ENCODE assay signal across 8 cellular contexts in genomic region chr19:13024958-13025653, GRCh38. TPM values are rescaled to one million over a fixed set of nuclear protein-coding genes. Genes with fewer than 3 reads are reported as not detected.
A peak's percentile ranks its signal among the peaks of the same experiment; 100 is the strongest.
DNase-seq lines count a peak whose midpoint lies in the region; ATAC-seq and TF ChIP-seq lines count a peak whose summit lies in the region.

No MANE protein-coding gene starts in this region.

- H3K27me3 ChIP-seq in mammary epithelial cell (ENCODE audit: insufficient read depth, low read length) (no peaks in the 10 kb centered on the region), mesenchymal stem cell (ENCODE audit: control insufficient read depth in 1 of 2, insufficient read depth in 1 of 2, low read length in 2 of 2) (peaks cover 0 to 85% of the 10 kb centered on the region in 2 experiments), upper lobe of left lung (no peaks in the 10 kb centered on the region)

- no peak overlapping the region for H2BK120ac ChIP-seq in mesenchymal stem cell (ENCODE audit: low read depth, low read length)

- no peak overlapping the region for H2AK5ac ChIP-seq in mesenchymal stem cell (ENCODE audit: low read length, severe bottlenecking)

- H3K14ac ChIP-seq in mesenchymal stem cell (ENCODE audit: low read length in 2 of 2), result no peak overlapping the region

- DNase-seq in NCI-H748 (lab: John Stamatoyannopoulos, UW; ENCODE audit: unreplicated experiment), result peak; percentile 53
- DNase-seq in NCI-H748 treated with DMSO at 0.1 percent for 48 hours (lab: John Stamatoyannopoulos, UW), result no peak
- DNase-seq in mammary epithelial cell, result peak; percentile 56
- no peak for DNase-seq in mesenchymal stem cell
- DNase-seq in upper lobe of left lung, result peak; percentile 62 to 84
- DNase-seq in T-helper 1 cell, result no peak
- DNase-seq in erythroblast (lab: John Stamatoyannopoulos, UW), result no peak

- dilution Hi-C loops in mammary epithelial cell (cut with HindIII; ENCODE audit: low sequenced_read_pairs), result loop anchor here (5.0 kb wide), 2 partner anchors 37 to 93 kb away; partner anchors contain the start of gene FARSA

- no peak overlapping the region for H3K4ac ChIP-seq in mesenchymal stem cell (ENCODE audit: low read depth in 1 of 2, low read length in 2 of 2)

- no peak overlapping the region for H2BK15ac ChIP-seq in mesenchymal stem cell (ENCODE audit: low read depth, poor library complexity, severe bottlenecking)

- H3K4me2 ChIP-seq in mammary epithelial cell (ENCODE audit: insufficient read depth, low read depth, low read length), result peak overlapping the region; percentile 99
- peak overlapping the region; percentile 8 for H3K4me2 ChIP-seq in mesenchymal stem cell (ENCODE audit: low read length, poor library complexity, severe bottlenecking)

- no peaks in the 10 kb centered on the region for H4K20me1 ChIP-seq in mammary epithelial cell (ENCODE audit: insufficient read depth, low read length)

- H2BK12ac ChIP-seq in mesenchymal stem cell (ENCODE audit: low read length in 2 of 2), result no peak overlapping the region

- TF ChIP-seq EP300 in upper lobe of left lung (IDR thresholded peaks at IDR 0.05), result no peak

- TF ChIP-seq CTCF in mammary epithelial cell (conservative IDR thresholded peaks at IDR 0.05 in 1 of 2, IDR thresholded peaks at IDR 0.05 in 1 of 2; ENCODE audit: extremely low read depth in 1 of 2, insufficient read depth in 1 of 2, low read depth in 1 of 2, low read length in 2 of 2) (peak in 1 of 2 donors; percentile 3), upper lobe of left lung (IDR thresholded peaks at IDR 0.05) (peak in 2 of 6 experiments; percentile 13 to 29)

- no peak overlapping the region for H3K18ac ChIP-seq in mesenchymal stem cell (ENCODE audit: low read depth in 1 of 2, low read length in 2 of 2)

- TSS peak; percentile 54 for BruUV-seq in mammary epithelial cell (replicated peaks; lab: Mats Ljungman, UMichigan)

- ATAC-seq in upper lobe of left lung (ENCODE audit: low FRiP score in 2 of 2) (no peak), HG03571 (IDR thresholded peaks at IDR 0.05; ENCODE audit: unreplicated experiment) (no peak)

- H4K91ac ChIP-seq in mesenchymal stem cell (ENCODE audit: low read length), result no peak overlapping the region

- TF ChIP-seq POLR2A in upper lobe of left lung (IDR thresholded peaks at IDR 0.05), result peak in 1 of 4 donors; percentile 43
- TF ChIP-seq POLR2A in erythroblast (IDR thresholded peaks at IDR 0.05; ENCODE audit: low read length), result no peak

- H3K23ac ChIP-seq in mesenchymal stem cell (ENCODE audit: low read length in 2 of 2), result peak overlapping the region in 1 of 2 experiments; percentile 75

- peaks cover 85% of the 10 kb centered on the region for H3K79me2 ChIP-seq in mammary epithelial cell (ENCODE audit: insufficient read depth, low read length)

- no peaks in the 10 kb centered on the region for H3K79me1 ChIP-seq in mesenchymal stem cell (replicated peaks; ENCODE audit: low read length, poor library complexity, severe bottlenecking)

- H3K27ac ChIP-seq in mammary epithelial cell (ENCODE audit: insufficient read depth, low read depth, low read length) (peak overlapping the region; percentile 78), mesenchymal stem cell (ENCODE audit: low read length, poor library complexity, severe bottlenecking) (no peak overlapping the region), upper lobe of left lung (peak overlapping the region; percentile 84 to 89 (median 86))

- H3K36me3 ChIP-seq in mammary epithelial cell (ENCODE audit: insufficient read depth, low read length) (no peaks in the 10 kb centered on the region), mesenchymal stem cell (ENCODE audit: control insufficient read depth in 1 of 2, insufficient read depth in 2 of 2, low read depth in 1 of 2, low read length in 2 of 2) (peaks cover 0 to 42% of the 10 kb centered on the region in 2 experiments), upper lobe of left lung (no peaks in the 10 kb centered on the region)

- H2BK5ac ChIP-seq in mesenchymal stem cell (ENCODE audit: low read depth, low read length, poor library complexity, severe bottlenecking), result no peak overlapping the region

- peak overlapping the region; percentile 91 for H3K9ac ChIP-seq in mammary epithelial cell (ENCODE audit: insufficient read depth, low read length)
- peak overlapping the region; percentile 99 for H3K9ac ChIP-seq in mesenchymal stem cell (ENCODE audit: low read length)

- 4% methylated on average over 23 of the region's 45 CpGs for WGBS in mammary epithelial cell (ENCODE audit: low coverage, missing lambda C conversion rate)
- WGBS in mesenchymal stem cell, result 7% methylated on average over 45 of the region's 45 CpGs
- 34 to 35% methylated on average over 32 to 45 of the region's 45 CpGs for WGBS in upper lobe of left lung, 2 donors

- intact Hi-C loops in mammary epithelial cell (cut with micrococcal nuclease), result loop anchor here (5.0 kb wide), 1 partner anchor 32 kb away; no protein-coding TSS in a partner anchor

- H3K9me3 ChIP-seq in mammary epithelial cell (replicated peaks; ENCODE audit: insufficient read depth, low read length) (no peaks in the 10 kb centered on the region), mesenchymal stem cell (ENCODE audit: control insufficient read depth, low read length) (no peaks in the 10 kb centered on the region), upper lobe of left lung (no peaks in the 10 kb centered on the region)

- H3K4me3 ChIP-seq in mammary epithelial cell (replicated peaks in 1 of 3; ENCODE audit: insufficient read depth in 1 of 3, low read depth in 2 of 3, low read length in 3 of 3) (peak overlapping the region; percentile 57 to 69 (median 65)), mesenchymal stem cell (ENCODE audit: insufficient read depth in 1 of 2, low read depth in 1 of 2, low read length in 2 of 2) (peak overlapping the region in 1 of 2 experiments; percentile 97), upper lobe of left lung (peak overlapping the region in 3 of 4 donors; percentile 33 to 51 (median 42))

- H2AFZ ChIP-seq in mammary epithelial cell (ENCODE audit: low read depth, low read length) (peak overlapping the region; percentile 46), mesenchymal stem cell (ENCODE audit: low read depth, low read length) (no peak overlapping the region)

- CTCF ChIA-PET in mammary epithelial cell (lab: Charles Lee; ENCODE audit: low non-redundant PET), result no interaction called here

- no peak overlapping the region for H4K8ac ChIP-seq in mesenchymal stem cell (ENCODE audit: low read length)

- in situ Hi-C loops in mammary epithelial cell (cut with MboI; ENCODE audit: low sequenced_read_pairs in 2 of 2), result loop anchor here in 1 of 2 donors (5.0 kb wide), 1 partner anchor 33 kb away; no protein-coding TSS in a partner anchor

- H3K4me1 ChIP-seq in mammary epithelial cell (ENCODE audit: insufficient read depth, low read length) (peaks cover 73% of the 10 kb centered on the region), mesenchymal stem cell (ENCODE audit: control insufficient read depth, insufficient read depth, low read depth, low read length) (peaks cover 20% of the 10 kb centered on the region), upper lobe of left lung (peaks cover 83 to 97% (median 87%) of the 10 kb centered on the region in 4 donors)

RNA-seq across cellular contexts. Expression of gene NFIX, which starts 29.8 kb away (rescaled TPM):
- total RNA-seq in mammary epithelial cell (10 to 100 TPM; 43.2 to 76.1 TPM), upper lobe of left lung (100 to 1,000 TPM in 3 of 6 donors, 10 to 100 TPM in 3; 64.0 to 188 (median 107) TPM)
- 24.5 TPM for polyA plus RNA-seq in mammary epithelial cell
- 215 TPM for polyA minus RNA-seq in mammary epithelial cell
- polyA plus RNA-seq in mesenchymal stem cell (2013, experiment 1 of 2), result 4.6 TPM
- 4.6 TPM for polyA plus RNA-seq in mesenchymal stem cell (2013, experiment 2 of 2)

RNA-seq across cellular contexts. Expression of gene DAND5, which starts 55.7 kb away (rescaled TPM):
- under 1 TPM; under 0.01 to 0.28 TPM for total RNA-seq in mammary epithelial cell
- 0.07 TPM for polyA plus RNA-seq in mammary epithelial cell
- polyA minus RNA-seq in mammary epithelial cell, result not detected
- polyA plus RNA-seq in mesenchymal stem cell (2013, experiment 1 of 2), result 0.01 TPM
- not detected for polyA plus RNA-seq in mesenchymal stem cell (2013, experiment 2 of 2)
- not detected for total RNA-seq in upper lobe of left lung

Comparison
In these comparisons a context has a peak if more than half of its experiments do, and no peak if none do; other contexts are left out.
1. DNase-seq: peak in NCI-H748 (single experiment), mammary epithelial cell (single experiment) and upper lobe of left lung (2 of 2); none in NCI-H748 treated with DMSO at 0.1 percent for 48 hours (single experiment), mesenchymal stem cell (single experiment), T-helper 1 cell (0 of 5) and erythroblast (0 of 2).